Comparison of ENCODE assay signal across 9 cellular contexts in genomic region chr12:108495054-108495453, GRCh38. TPM values are rescaled to one million over a fixed set of nuclear protein-coding genes. Genes with fewer than 3 reads are reported as not detected.
DNase-seq lines count a peak whose midpoint lies in the region; ATAC-seq and TF ChIP-seq lines count a peak whose summit lies in the region.
"Had no signal": no experiment of that assay in that cellular context is flagged by ENCODE, and none has a peak within 500 bp of the region (broad histone marks: within the 10 kb centered on the region; RNA-seq: fewer than 3 reads in every experiment).

No MANE protein-coding gene starts in this region.

- no peak overlapping the region for H3K27ac Mint-ChIP-seq in glutamatergic neuron (ENCODE audit: unreplicated experiment)

- H3K36me3 ChIP-seq in RWPE2 (ENCODE audit: low read depth) = no peaks in the 10 kb centered on the region
- H3K36me3 ChIP-seq in prostate gland = no peaks in the 10 kb centered on the region
- H3K36me3 ChIP-seq: thyroid gland had no signal

- no peaks in the 10 kb centered on the region for H3K27me3 ChIP-seq in RWPE2 (ENCODE audit: insufficient read depth, poor library complexity, severe bottlenecking)
- no peaks in the 10 kb centered on the region for H3K27me3 ChIP-seq in prostate gland (replicated peaks; ENCODE audit: insufficient read depth)
- H3K27me3 ChIP-seq: thyroid gland had no signal

- H3K4me3 ChIP-seq in GM12875 (ENCODE audit: low read depth, low read length) (no peak overlapping the region), RWPE2 (ENCODE audit: severe bottlenecking) (no peak overlapping the region), prostate gland (no peak overlapping the region)
- H3K4me3 ChIP-seq: thyroid gland had no signal

- peak; percentile 66 for TF ChIP-seq CTCF in GM12875 (IDR thresholded peaks at IDR 0.05; ENCODE audit: borderline replicate concordance, insufficient read depth, low read depth, low read length)
- TF ChIP-seq CTCF in RWPE2 (IDR thresholded peaks at IDR 0.05; ENCODE audit: poor library complexity, severe bottlenecking) = peak; percentile 57
- TF ChIP-seq CTCF in glutamatergic neuron (IDR thresholded peaks at IDR 0.05; ENCODE audit: partially characterized antibody, unreplicated experiment) = peak; percentile 87
- peak in 2 of 4 experiments; percentile 12 to 17 for TF ChIP-seq CTCF in prostate gland (IDR thresholded peaks at IDR 0.05)

- no peak overlapping the region for H3K27ac ChIP-seq in RWPE2 (ENCODE audit: poor library complexity, severe bottlenecking)
- H3K27ac ChIP-seq in prostate gland = no peak overlapping the region
- H3K27ac ChIP-seq: thyroid gland had no signal

- peaks cover 2% of the 10 kb centered on the region for H3K27me3 Mint-ChIP-seq in glutamatergic neuron (ENCODE audit: unreplicated experiment)

- H3K9me3 Mint-ChIP-seq in glutamatergic neuron (ENCODE audit: unreplicated experiment) = no peaks in the 10 kb centered on the region

- H3K4me1 Mint-ChIP-seq in glutamatergic neuron (ENCODE audit: low read depth, unreplicated experiment) = peaks cover 2% of the 10 kb centered on the region

- intact Hi-C loops in prostate gland (cut with DNase I) = no loop called here

- H3K4me3 Mint-ChIP-seq in glutamatergic neuron (ENCODE audit: unreplicated experiment) = no peak overlapping the region

- H3K36me3 Mint-ChIP-seq in glutamatergic neuron (ENCODE audit: unreplicated experiment) = no peaks in the 10 kb centered on the region

- 46% methylated on average over 1 of the region's 1 CpG for WGBS in prostate gland

- H3K4me1 ChIP-seq in RWPE2 (ENCODE audit: insufficient read depth, poor library complexity, severe bottlenecking) (no peaks in the 10 kb centered on the region), prostate gland (replicated peaks) (no peaks in the 10 kb centered on the region)
- H3K4me1 ChIP-seq: thyroid gland had no signal

- DNase-seq in AML-193 (lab: John Stamatoyannopoulos, UW) (peak; percentile 20 to 40), RWPE2 (ENCODE audit: low spot score) (no peak), glutamatergic neuron (peak; percentile 68), GM19238 (ENCODE audit: insufficient read length, low spot score) (no peak), LoVo (ENCODE audit: low spot score) (no peak), prostate gland (ENCODE audit: low spot score) (no peak), 8988T (no peak)

- no peaks in the 10 kb centered on the region for H3K9me3 ChIP-seq in RWPE2 (ENCODE audit: severe bottlenecking)
- no peaks in the 10 kb centered on the region for H3K9me3 ChIP-seq in prostate gland
- H3K9me3 ChIP-seq: thyroid gland had no signal

- peak; percentile 38; the same call in 2 of the 3 replicates for ATAC-seq in RWPE2 (ENCODE audit: low read depth)

- no peak for TF ChIP-seq POLR2A in prostate gland (IDR thresholded peaks at IDR 0.05)

RNA-seq across cellular contexts. Expression of gene FICD, which starts 20.0 kb away (rescaled TPM):
- total RNA-seq in glutamatergic neuron (ENCODE audit: unreplicated experiment) (4.8 TPM), prostate gland (10 to 100 TPM in 1 of 2 donors, 1 to 10 TPM in 1; 8.2 to 10.7 TPM)

Comparison
In these comparisons a context has a peak if more than half of its experiments do, and no peak if none do; other contexts are left out.
1. DNase-seq: peak in AML-193 (2 of 2) and glutamatergic neuron (single experiment); none in RWPE2 (single experiment), GM19238 (single experiment), LoVo (single experiment), prostate gland (single experiment) and 8988T (single experiment).